In the genomic region with DNA sequence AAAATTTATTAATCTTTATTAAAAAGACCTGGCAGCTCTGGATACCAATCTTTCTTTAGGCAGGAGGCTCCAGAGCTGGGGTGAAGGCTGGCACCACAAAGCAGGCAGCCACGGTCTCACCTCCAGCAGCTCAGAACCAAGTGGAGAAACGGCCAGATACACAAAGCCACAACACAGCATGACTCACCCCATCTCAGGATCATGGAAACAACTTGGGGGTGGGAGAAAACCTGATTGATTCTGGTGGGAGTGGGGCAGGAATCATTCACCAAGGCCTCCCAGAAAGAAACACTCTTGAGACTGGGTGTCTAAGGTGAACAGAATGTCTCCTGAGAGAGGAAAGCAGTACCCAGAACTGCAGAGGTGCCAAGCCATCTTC, we compare ENCODE assay signal across 9 cellular contexts.
DNase-seq lines count a peak whose midpoint lies in the region; ATAC-seq and TF ChIP-seq lines count a peak whose summit lies in the region.
"Had no signal": no experiment of that assay in that cellular context is flagged by ENCODE, and none has a peak within 500 bp of the region (broad histone marks: within the 10 kb centered on the region; RNA-seq: fewer than 3 reads in every experiment).

No MANE protein-coding gene starts in this region.

- intact Hi-C loops in activated CD4-positive, alpha-beta memory T cell treated with anti-CD3 and anti-CD28 coated beads for 36 hours (cut with micrococcal nuclease): loop anchor here (2.0 to 5.0 kb wide), 2 partner anchors 34 to 59 kb away; no protein-coding TSS in a partner anchor

- CTCF ChIA-PET in activated CD4-positive, alpha-beta memory T cell treated with anti-CD3 and anti-CD28 coated beads for 36 hours (lab: Charles Lee): interaction anchor here (0.5 kb wide), 1 partner anchor 1013 kb away, joined by 3 read pairs; no protein-coding TSS in a partner anchor
- CTCF ChIA-PET in activated CD4-positive, alpha-beta memory T cell treated with anti-CD3 and anti-CD28 coated beads, Interleukin-2, amount 10 ng/mL, durations not matched to agents 7 days and 5 days (lab: Charles Lee): no interaction called here

- H3K9me3 Mint-ChIP-seq in activated CD4-positive, alpha-beta memory T cell treated with anti-CD3 and anti-CD28 coated beads for 36 hours: no peaks in the 10 kb centered on the region
- no peaks in the 10 kb centered on the region for H3K9me3 Mint-ChIP-seq in activated CD4-positive, alpha-beta memory T cell treated with anti-CD3 and anti-CD28 coated beads, Interleukin-2, amount 10 ng/mL, durations not matched to agents 7 days and 5 days

- H3K4me1 Mint-ChIP-seq in activated CD4-positive, alpha-beta memory T cell treated with anti-CD3 and anti-CD28 coated beads for 36 hours (ENCODE audit: low read depth): peaks cover 31% of the 10 kb centered on the region
- peaks cover 18% of the 10 kb centered on the region for H3K4me1 Mint-ChIP-seq in activated CD4-positive, alpha-beta memory T cell treated with anti-CD3 and anti-CD28 coated beads, Interleukin-2, amount 10 ng/mL, durations not matched to agents 7 days and 5 days

- H3K36me3 Mint-ChIP-seq in activated CD4-positive, alpha-beta memory T cell treated with anti-CD3 and anti-CD28 coated beads for 36 hours: peaks cover 4% of the 10 kb centered on the region
- no peaks in the 10 kb centered on the region for H3K36me3 Mint-ChIP-seq in activated CD4-positive, alpha-beta memory T cell treated with anti-CD3 and anti-CD28 coated beads, Interleukin-2, amount 10 ng/mL, durations not matched to agents 7 days and 5 days (ENCODE audit: low read depth)

- no peak for TF ChIP-seq CTCF in fibroblast of pulmonary artery (IDR thresholded peaks at IDR 0.05; ENCODE audit: low read length, missing control alignments)

- no peak overlapping the region for H3K4me3 Mint-ChIP-seq in activated CD4-positive, alpha-beta memory T cell treated with anti-CD3 and anti-CD28 coated beads for 36 hours
- H3K4me3 Mint-ChIP-seq in activated CD4-positive, alpha-beta memory T cell treated with anti-CD3 and anti-CD28 coated beads, Interleukin-2, amount 10 ng/mL, durations not matched to agents 7 days and 5 days: no peak overlapping the region

- ATAC-seq in HG02642 (IDR thresholded peaks at IDR 0.05; ENCODE audit: poor library complexity, unreplicated experiment): no peak

- H3K27ac Mint-ChIP-seq in activated CD4-positive, alpha-beta memory T cell treated with anti-CD3 and anti-CD28 coated beads for 36 hours: peak overlapping the region; percentile 61
- H3K27ac Mint-ChIP-seq in activated CD4-positive, alpha-beta memory T cell treated with anti-CD3 and anti-CD28 coated beads, Interleukin-2, amount 10 ng/mL, durations not matched to agents 7 days and 5 days: no peak overlapping the region

- H3K27me3 Mint-ChIP-seq in activated CD4-positive, alpha-beta memory T cell treated with anti-CD3 and anti-CD28 coated beads for 36 hours: no peaks in the 10 kb centered on the region
- H3K27me3 Mint-ChIP-seq in activated CD4-positive, alpha-beta memory T cell treated with anti-CD3 and anti-CD28 coated beads, Interleukin-2, amount 10 ng/mL, durations not matched to agents 7 days and 5 days: no peaks in the 10 kb centered on the region

- POLR2A ChIA-PET in activated CD4-positive, alpha-beta memory T cell treated with anti-CD3 and anti-CD28 coated beads for 36 hours (lab: Charles Lee): no interaction called here
- POLR2A ChIA-PET in activated CD4-positive, alpha-beta memory T cell treated with anti-CD3 and anti-CD28 coated beads, Interleukin-2, amount 10 ng/mL, durations not matched to agents 7 days and 5 days (lab: Charles Lee): no interaction called here

- peak; percentile 65 for DNase-seq in activated CD4-positive, alpha-beta memory T cell treated with anti-CD3 and anti-CD28 coated beads for 36 hours
- no peak for DNase-seq in activated CD4-positive, alpha-beta memory T cell treated with anti-CD3 and anti-CD28 coated beads, Interleukin-2, amount 10 ng/mL, durations not matched to agents 7 days and 5 days
- peak; percentile 54 for DNase-seq in activated CD4-positive, alpha-beta T cell treated with anti-CD3 and anti-CD28 coated beads for 48 hours
- DNase-seq in fibroblast of pulmonary artery (ENCODE audit: low read depth): peak; percentile 28
- peak; percentile 22 to 26 for DNase-seq in stimulated activated CD4-positive, alpha-beta T cell treated with anti-CD3 and anti-CD28 coated beads, Interleukin-2, amount 100 ng/mL, for 48 hours
- DNase-seq in NCI-H1694 treated with DMSO at 0.1 percent for 48 hours (lab: John Stamatoyannopoulos, UW): no peak
- no peak for DNase-seq in NCI-H2171 (lab: John Stamatoyannopoulos, UW)
- DNase-seq: occipital lobe had no signal

- H3K4me3 ChIP-seq in fibroblast of pulmonary artery (replicated peaks; ENCODE audit: low read depth, low read length): no peak overlapping the region

Comparison
In these comparisons a context has a peak if more than half of its experiments do, and no peak if none do; other contexts are left out.
1. DNase-seq: peak in activated CD4-positive, alpha-beta memory T cell treated with anti-CD3 and anti-CD28 coated beads for 36 hours (single experiment), activated CD4-positive, alpha-beta T cell treated with anti-CD3 and anti-CD28 coated beads for 48 hours (single experiment), fibroblast of pulmonary artery (single experiment) and stimulated activated CD4-positive, alpha-beta T cell treated with anti-CD3 and anti-CD28 coated beads, Interleukin-2, amount 100 ng/mL, for 48 hours (2 of 2); none in activated CD4-positive, alpha-beta memory T cell treated with anti-CD3 and anti-CD28 coated beads, Interleukin-2, amount 10 ng/mL, durations not matched to agents 7 days and 5 days (single experiment), NCI-H1694 treated with DMSO at 0.1 percent for 48 hours (single experiment) and NCI-H2171 (single experiment).